Comparison of ENCODE assay signal across 13 cellular contexts in genomic region chr12:87813476-87814234, GRCh38.
DNase-seq lines count a peak whose midpoint lies in the region; ATAC-seq and TF ChIP-seq lines count a peak whose summit lies in the region.
"Had no signal": no experiment of that assay in that cellular context is flagged by ENCODE, and none has a peak within 500 bp of the region (broad histone marks: within the 10 kb centered on the region; RNA-seq: fewer than 3 reads in every experiment).

No MANE protein-coding gene starts in this region.

- H3K27me3 ChIP-seq in AG04450 (ENCODE audit: control insufficient read depth, insufficient read depth, low read length) (no peaks in the 10 kb centered on the region), prostate gland (replicated peaks; ENCODE audit: insufficient read depth) (no peaks in the 10 kb centered on the region), Karpas-422 (ENCODE audit: low read length) (0 out of 2 replicates have a peak, but pooled peaks cover 3% of the 10 kb centered on the region)
- H3K27me3 ChIP-seq: upper lobe of right lung had no signal

- TF ChIP-seq POLR2A in prostate gland (IDR thresholded peaks at IDR 0.05) = no peak

- H3K36me3 Mint-ChIP-seq in chondrocyte (ENCODE audit: low read depth) (no peaks in the 10 kb centered on the region), mesothelial cell of epicardium (no peaks in the 10 kb centered on the region)
- H3K36me3 Mint-ChIP-seq: activated naive CD4-positive, alpha-beta T cell treated with anti-CD3 and anti-CD28 coated beads, Interleukin-2, amount 50 U/mL, for 24 hours had no signal

- H4K20me1 ChIP-seq in Karpas-422 (ENCODE audit: insufficient read depth, low read depth, low read length) = no peaks in the 10 kb centered on the region

- H3K27ac Mint-ChIP-seq in chondrocyte (ENCODE audit: unreplicated experiment) (peak overlapping the region; percentile 89), mesothelial cell of epicardium (peak overlapping the region; percentile 74)
- H3K27ac Mint-ChIP-seq: activated naive CD4-positive, alpha-beta T cell treated with anti-CD3 and anti-CD28 coated beads, Interleukin-2, amount 50 U/mL, for 24 hours had no signal

- peaks cover 87% of the 10 kb centered on the region for H3K4me1 Mint-ChIP-seq in chondrocyte (ENCODE audit: low read depth)
- H3K4me1 Mint-ChIP-seq in mesothelial cell of epicardium = peaks cover 53% of the 10 kb centered on the region
- H3K4me1 Mint-ChIP-seq: activated naive CD4-positive, alpha-beta T cell treated with anti-CD3 and anti-CD28 coated beads, Interleukin-2, amount 50 U/mL, for 24 hours had no signal

- peak overlapping the region; percentile 12 for H3K27ac ChIP-seq in AG04450 (ENCODE audit: low read depth, low read length)
- H3K27ac ChIP-seq in prostate gland = no peak overlapping the region
- H3K27ac ChIP-seq in Karpas-422 (ENCODE audit: low read length) = no peak overlapping the region
- H3K27ac ChIP-seq: HL-60, upper lobe of right lung had no signal

- ATAC-seq in HG03439 (IDR thresholded peaks at IDR 0.05; ENCODE audit: unreplicated experiment) = no peak
- ATAC-seq: upper lobe of right lung had no signal

- intact Hi-C loops in prostate gland (cut with DNase I) = no loop called here

- no peaks in the 10 kb centered on the region; the same call in 1 of the 2 replicates for H3K9me2 ChIP-seq in Karpas-422 (replicated peaks; ENCODE audit: insufficient read depth, low read length)

- H3K9me3 ChIP-seq in AG04450 (ENCODE audit: control insufficient read depth, insufficient read depth, low read length) = no peaks in the 10 kb centered on the region
- H3K9me3 ChIP-seq in prostate gland = no peaks in the 10 kb centered on the region
- H3K9me3 ChIP-seq in Karpas-422 (ENCODE audit: low read length) = no peaks in the 10 kb centered on the region
- H3K9me3 ChIP-seq: upper lobe of right lung had no signal

- H3K36me3 ChIP-seq in prostate gland = no peaks in the 10 kb centered on the region
- no peaks in the 10 kb centered on the region for H3K36me3 ChIP-seq in Karpas-422 (ENCODE audit: insufficient read depth, low read length)
- H3K36me3 ChIP-seq: upper lobe of right lung had no signal

- no peak overlapping the region for H3K4me2 ChIP-seq in Karpas-422 (ENCODE audit: low read depth, low read length, poor library complexity, severe bottlenecking)

- no peak overlapping the region for H3K4me3 ChIP-seq in AG04450 (ENCODE audit: low read depth, low read length)
- no peak overlapping the region for H3K4me3 ChIP-seq in prostate gland
- H3K4me3 ChIP-seq in Karpas-422 (ENCODE audit: low read length) = no peak overlapping the region
- H3K4me3 ChIP-seq: upper lobe of right lung had no signal

- DNase-seq in AG04450 (ENCODE audit: low read depth, low spot score) (peak; percentile 47), NCI-H226 (peak; percentile 90), chondrocyte (ENCODE audit: low spot score) (no peak), mesothelial cell of epicardium (ENCODE audit: low spot score in 2 of 2, unreplicated experiment in 2 of 2) (no peak), NCI-H510A treated with DMSO at 0.1 percent for 48 hours (lab: John Stamatoyannopoulos, UW) (no peak), prostate gland (ENCODE audit: low spot score) (no peak), Karpas-422 (no peak)
- DNase-seq: DMS53, glutamatergic neuron, upper lobe of right lung had no signal

- H3K4me1 ChIP-seq in prostate gland (replicated peaks) (no peaks in the 10 kb centered on the region), Karpas-422 (ENCODE audit: low read length) (no peaks in the 10 kb centered on the region)
- H3K4me1 ChIP-seq: upper lobe of right lung had no signal

- TF ChIP-seq CTCF in AG04450 (IDR thresholded peaks at IDR 0.05; ENCODE audit: low read depth, low read length) = no peak
- no peak for TF ChIP-seq CTCF in chondrocyte (IDR thresholded peaks at IDR 0.05)
- TF ChIP-seq CTCF in mesothelial cell of epicardium (IDR thresholded peaks at IDR 0.05; ENCODE audit: unreplicated experiment) = no peak
- no peak for TF ChIP-seq CTCF in prostate gland (IDR thresholded peaks at IDR 0.05)

- no peak overlapping the region for H3K4me3 Mint-ChIP-seq in chondrocyte (ENCODE audit: unreplicated experiment)
- H3K4me3 Mint-ChIP-seq in mesothelial cell of epicardium = no peak overlapping the region
- H3K4me3 Mint-ChIP-seq: activated naive CD4-positive, alpha-beta T cell treated with anti-CD3 and anti-CD28 coated beads, Interleukin-2, amount 50 U/mL, for 24 hours had no signal

- H2AFZ ChIP-seq in Karpas-422 (ENCODE audit: low read length) = no peak overlapping the region

- POLR2A ChIA-PET in AG04450 (lab: Yijun Ruan, JAX) = interaction anchor here (0.7 kb wide), 1 partner anchor 34 kb away, joined by 3 read pairs; no protein-coding TSS in a partner anchor

- H3K9ac ChIP-seq in Karpas-422 (ENCODE audit: low read length) = no peak overlapping the region

- H3K9me3 Mint-ChIP-seq in chondrocyte (ENCODE audit: low read depth) = peaks cover 7% of the 10 kb centered on the region
- H3K9me3 Mint-ChIP-seq in mesothelial cell of epicardium = peaks cover 11% of the 10 kb centered on the region
- H3K9me3 Mint-ChIP-seq: activated naive CD4-positive, alpha-beta T cell treated with anti-CD3 and anti-CD28 coated beads, Interleukin-2, amount 50 U/mL, for 24 hours had no signal

- CTCF ChIA-PET in AG04450 (lab: Charles Lee) = interaction anchor here (1.1 kb wide), 1 partner anchor 35 kb away, joined by 3 read pairs; no protein-coding TSS in a partner anchor

- no peaks in the 10 kb centered on the region for H3K27me3 Mint-ChIP-seq in chondrocyte (ENCODE audit: low read depth)
- H3K27me3 Mint-ChIP-seq in mesothelial cell of epicardium (ENCODE audit: low read depth) = no peaks in the 10 kb centered on the region
- H3K27me3 Mint-ChIP-seq: activated naive CD4-positive, alpha-beta T cell treated with anti-CD3 and anti-CD28 coated beads, Interleukin-2, amount 50 U/mL, for 24 hours had no signal

- no peaks in the 10 kb centered on the region for H3K79me2 ChIP-seq in Karpas-422 (ENCODE audit: low read length)

Comparison
In these comparisons a context has a peak if more than half of its experiments do, and no peak if none do; other contexts are left out.
1. DNase-seq: peak in AG04450 (single experiment) and NCI-H226 (single experiment); none in chondrocyte (single experiment), mesothelial cell of epicardium (0 of 2), NCI-H510A treated with DMSO at 0.1 percent for 48 hours (single experiment), prostate gland (single experiment) and Karpas-422 (single experiment).